In the genomic region with DNA sequence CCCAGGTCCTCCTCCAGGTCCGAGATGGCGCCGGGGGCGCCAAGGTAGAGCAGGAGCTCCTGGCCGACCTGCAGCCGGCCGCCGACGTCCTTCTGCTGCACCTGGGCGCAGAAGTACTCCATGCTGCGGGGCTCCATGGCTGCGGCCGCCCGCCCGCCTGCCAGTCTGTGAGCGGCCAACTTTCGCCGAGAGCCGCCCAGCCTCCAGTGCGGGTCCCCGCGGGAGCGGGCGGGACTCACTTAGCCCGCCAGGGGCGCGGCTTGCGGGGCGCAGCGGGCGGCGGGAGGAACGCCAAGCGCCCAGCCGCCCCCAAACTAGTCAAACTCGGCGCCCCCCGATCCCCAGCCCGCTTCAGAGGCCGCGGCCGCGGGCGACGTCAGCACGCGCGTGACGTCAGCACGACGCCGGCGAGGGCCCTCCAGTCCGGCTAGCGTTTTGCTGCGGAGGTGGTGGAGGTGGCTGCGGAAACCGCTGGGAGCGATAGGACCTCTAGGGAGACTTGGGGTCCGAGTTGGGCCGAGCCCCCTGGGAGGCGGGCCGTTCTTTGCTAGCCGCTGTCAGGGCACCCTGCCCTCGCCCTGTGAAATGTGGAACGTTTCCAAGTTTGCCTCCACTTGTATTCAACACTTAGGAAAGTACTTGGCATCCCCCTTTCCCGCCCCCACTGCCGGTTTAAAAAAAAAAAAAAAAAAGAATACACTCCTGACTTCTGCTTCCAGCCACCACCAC, we compare ENCODE assay signal across 8 cellular contexts. TPM values are rescaled to one million over a fixed set of nuclear protein-coding genes. Genes with fewer than 3 reads are reported as not detected.
A peak's percentile ranks its signal among the peaks of the same experiment; 100 is the strongest.
DNase-seq lines count a peak whose midpoint lies in the region; ATAC-seq and TF ChIP-seq lines count a peak whose summit lies in the region.

A gene (minus strand): TSS at position 389 of the 729 bp plus-strand sequence. CDS start 252 bp downstream, at position 137.

- H3K9me3 Mint-ChIP-seq in activated naive CD4-positive, alpha-beta T cell treated with anti-CD3 and anti-CD28 coated beads, Interleukin-2, amount 50 U/mL, for 72 hours = no peaks in the 10 kb centered on the region

- POLR2A ChIA-PET in GM10248 (lab: Yijun Ruan, JAX) = no interaction called here

- TF ChIP-seq POLR2A in NB4 (IDR thresholded peaks at IDR 0.05; ENCODE audit: extremely low read depth, insufficient read length) (peak; percentile 80), ovary (IDR thresholded peaks at IDR 0.05) (peak; percentile 77)

- no peaks in the 10 kb centered on the region for H3K36me3 Mint-ChIP-seq in activated naive CD4-positive, alpha-beta T cell treated with anti-CD3 and anti-CD28 coated beads, Interleukin-2, amount 50 U/mL, for 72 hours

- 0 to 1% (median 0%) methylated on average over 28 to 68 of the region's 68 CpGs for WGBS in ovary, 3 donors
- under 1% methylated on average over 68 of the region's 68 CpGs for WGBS in thymus

- H3K27me3 ChIP-seq in ovary (no peaks in the 10 kb centered on the region), thymus (ENCODE audit: control insufficient read depth, insufficient read depth) (no peaks in the 10 kb centered on the region)

- no peaks in the 10 kb centered on the region for H3K9me3 ChIP-seq in ovary
- no peaks in the 10 kb centered on the region for H3K9me3 ChIP-seq in thymus (ENCODE audit: control insufficient read depth)

- TF ChIP-seq EP300 in ovary (IDR thresholded peaks at IDR 0.05) = no peak

- H3K27ac ChIP-seq in ovary = peak within 1 kb of the TSS; percentile 96 to 100
- H3K27ac ChIP-seq in thymus (ENCODE audit: low read depth) = peak within 1 kb of the TSS; percentile 94

- CTCF ChIA-PET in GM10248 (lab: Yijun Ruan, JAX) = interaction anchor here (0.7 to 1.4 kb wide), 3 partner anchors 12 to 69 kb away, joined by 3 to 4 read pairs (median 3); no protein-coding TSS in a partner anchor

- H3K27ac Mint-ChIP-seq in activated naive CD4-positive, alpha-beta T cell treated with anti-CD3 and anti-CD28 coated beads, Interleukin-2, amount 50 U/mL, for 72 hours = peak within 1 kb of the TSS in 1 of 2 donors; percentile 97

- ATAC-seq in HG02571 (IDR thresholded peaks at IDR 0.05; ENCODE audit: unreplicated experiment) = peak; percentile 95
- ATAC-seq in activated naive CD4-positive, alpha-beta T cell treated with anti-CD3 and anti-CD28 coated beads, Interleukin-2, amount 50 U/mL, for 72 hours = peak; percentile 95

- H3K4me1 ChIP-seq in ovary (ENCODE audit: insufficient read depth) (no peaks in the 10 kb centered on the region), thymus (ENCODE audit: control insufficient read depth, insufficient read depth, low read length) (no peaks in the 10 kb centered on the region)

- H3K4me3 ChIP-seq in NB4 (ENCODE audit: low read depth, low read length) (peak within 1 kb of the TSS; percentile 85), ovary (peak within 1 kb of the TSS; percentile 98), thymus (ENCODE audit: low read length) (peak within 1 kb of the TSS; percentile 96)

- TF ChIP-seq CTCF in GM10248 (IDR thresholded peaks at IDR 0.05; ENCODE audit: control extremely low read depth, extremely low read depth, low read depth, missing control alignments) = no peak
- TF ChIP-seq CTCF in NB4 (IDR thresholded peaks at IDR 0.05; ENCODE audit: low read depth, low read length) = no peak
- peak in 2 of 3 donors; percentile 15 to 26 for TF ChIP-seq CTCF in ovary (IDR thresholded peaks at IDR 0.05)

- intact Hi-C loops in head of caudate nucleus (cut with DNase I) (loop anchor here (5.0 kb wide), 3 partner anchors 61 to 276 kb away; a partner anchor contains a TSS), ovary (cut with DNase I) (loop anchor here in 2 of 4 donors (5.0 kb wide), 1 partner anchor 81 kb away; no protein-coding TSS in a partner anchor)

- DNase-seq in GM10248 (ENCODE audit: extremely low spot score) (peak; percentile 92), NB4 (ENCODE audit: low read depth) (peak; percentile 93), SKM-1 (lab: John Stamatoyannopoulos, UW; ENCODE audit: unreplicated experiment) (peak; percentile 82), head of caudate nucleus (peak; percentile 52 to 92 (median 84)), ovary (peak; percentile 87 to 92 (median 91))
- DNase-seq in activated naive CD4-positive, alpha-beta T cell treated with anti-CD3 and anti-CD28 coated beads, Interleukin-2, amount 50 U/mL, for 72 hours (ENCODE audit: low spot score in 2 of 2) = peak; percentile 81 to 86

- H3K36me3 ChIP-seq in ovary (no peaks in the 10 kb centered on the region), thymus (ENCODE audit: control insufficient read depth, insufficient read depth) (no peaks in the 10 kb centered on the region)

RNA-seq across cellular contexts. Expression of the gene that starts here (rescaled TPM):
- total RNA-seq in activated naive CD4-positive, alpha-beta T cell treated with anti-CD3 and anti-CD28 coated beads, Interleukin-2, amount 50 U/mL, for 72 hours = 10 to 100 TPM; 42.8 to 45.5 TPM
- 10 to 100 TPM; 51.4 to 71.2 (median 67.1) TPM for total RNA-seq in ovary
- polyA plus RNA-seq in ovary (10 to 100 TPM; 14.5 to 42.9 TPM), thymus (18.8 TPM)

Comparison
In these comparisons a context has a peak if more than half of its experiments do, and no peak if none do; other contexts are left out.
1. Peak in every context shown above with its lines: DNase-seq, ATAC-seq, H3K4me3 ChIP-seq and H3K27ac ChIP-seq.
2. CTCF ChIP-seq: peak in ovary (2 of 3); none in GM10248 (single experiment) and NB4 (single experiment).